ENCODE assay signal across 14 cellular contexts in the genomic region with DNA sequence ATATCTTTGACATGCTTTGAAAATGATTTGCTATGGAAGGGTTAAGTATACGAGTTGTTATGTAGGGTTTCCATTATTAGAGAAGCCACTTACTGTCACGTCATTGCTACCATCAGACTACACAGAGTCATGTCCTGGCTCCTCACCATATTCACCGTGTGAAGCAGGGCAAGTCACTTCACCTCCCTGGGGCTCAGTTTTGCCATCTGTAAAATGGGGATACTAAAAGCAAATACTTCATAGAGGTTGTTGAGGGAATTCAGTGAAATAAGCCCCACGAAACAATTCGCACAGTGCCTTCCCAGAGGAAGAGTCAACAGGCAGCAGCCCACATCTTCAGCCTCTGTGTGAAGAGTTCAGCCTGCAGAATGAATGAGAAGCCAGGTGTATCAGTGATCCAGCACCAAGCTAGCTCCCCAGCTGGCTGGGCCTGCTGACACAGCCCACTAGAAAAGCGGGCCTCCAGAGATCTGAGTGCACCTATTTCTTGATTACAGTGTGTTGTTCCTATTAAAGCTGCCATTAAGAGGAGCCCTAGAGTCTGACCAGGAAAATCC. TPM values are rescaled to one million over a fixed set of nuclear protein-coding genes. Genes with fewer than 3 reads are reported as not detected.
"Had no signal": no experiment of that assay in that cellular context is flagged by ENCODE, and none has a peak within 500 bp of the region (broad histone marks: within the 10 kb centered on the region; RNA-seq: fewer than 3 reads in every experiment).

No MANE protein-coding gene starts in this region.

- H3K27ac ChIP-seq: foreskin keratinocyte, left lung, pancreas, spleen, thyroid gland had no signal

- H3K36me3 ChIP-seq: left lung, pancreas, spleen, thyroid gland had no signal

- H3K4me3 ChIP-seq: left lung, pancreas, spleen, thyroid gland had no signal

- DNase-seq: activated CD4-positive, alpha-beta T cell treated with anti-CD3 and anti-CD28 coated beads, Interleukin-2, amount 10 ng/mL, durations not matched to agents 24 days and 14 days; activated CD4-positive, CD25-positive, alpha-beta regulatory T cell; activated CD8-positive, alpha-beta memory T cell treated with anti-CD3 and anti-CD28 coated beads, Interleukin-2, amount 50 U/mL, for 4 hours; activated naive CD4-positive, alpha-beta T cell treated with anti-CD3 and anti-CD28 coated beads for 36 hours; activated T-cell treated with anti-CD3 and anti-CD28 coated beads, Interleukin-2, amount 50 U/mL, for 4 hours; dermis blood vessel endothelial cell; foreskin keratinocyte; left lung; pancreas; spleen; stimulated activated CD4-positive, alpha-beta T cell treated with anti-CD3 and anti-CD28 coated beads, Interleukin-4, amount 100 ng/mL, for 4 hours; T1000 had no signal

- H3K9me3 ChIP-seq: left lung, pancreas, spleen, thyroid gland had no signal

- H3K4me1 ChIP-seq: foreskin keratinocyte had no signal

RNA-seq across cellular contexts. Expression of a gene that starts 3.4 kb away (rescaled TPM):
- polyA plus RNA-seq: fibroblast of lung, foreskin keratinocyte had no signal
